7 cellular contexts compared by ENCODE assay signal in the genomic region with DNA sequence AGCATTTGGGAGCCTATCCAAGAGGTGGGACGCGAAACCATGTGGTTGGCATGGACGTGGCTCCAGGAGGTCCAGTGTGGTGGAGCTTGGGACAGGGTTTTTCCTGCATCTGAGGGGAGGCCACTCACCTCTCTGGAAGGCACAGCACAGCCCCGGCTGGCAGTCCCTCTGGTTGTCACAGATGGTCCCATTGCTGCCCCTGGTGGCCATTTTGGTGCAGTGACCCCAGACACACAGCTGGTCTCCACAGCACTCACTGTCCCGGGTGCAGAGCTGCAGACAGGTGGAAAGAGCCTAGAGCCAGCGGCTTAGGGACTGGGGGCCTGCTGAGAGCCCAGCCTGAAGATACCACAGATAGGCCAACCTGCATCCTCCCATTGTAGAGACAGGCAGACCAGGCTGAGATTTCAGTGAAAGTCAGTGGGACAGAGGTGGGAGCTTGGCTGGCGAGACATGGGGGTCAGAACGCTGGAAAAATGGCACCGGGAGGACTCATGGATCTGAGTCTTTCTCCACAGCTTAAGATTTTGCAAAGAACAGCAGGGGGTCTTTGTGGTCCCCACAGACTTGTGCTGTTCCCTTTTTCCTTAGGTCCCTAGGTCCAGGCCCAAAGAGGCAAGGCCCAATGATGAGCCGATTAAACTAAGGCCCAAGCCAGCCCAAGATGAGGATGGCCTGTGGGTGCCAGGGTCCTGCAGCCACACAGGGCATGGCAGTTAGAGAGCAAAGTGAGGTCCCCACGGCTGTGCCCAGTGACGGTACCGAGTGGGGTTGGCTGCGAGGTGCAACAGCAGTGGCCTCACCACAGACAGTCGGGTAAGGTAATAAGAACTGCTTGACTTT. TPM values are rescaled to one million over a fixed set of nuclear protein-coding genes. Genes with fewer than 3 reads are reported as not detected.
DNase-seq lines count a peak whose midpoint lies in the region; ATAC-seq and TF ChIP-seq lines count a peak whose summit lies in the region.

No MANE protein-coding gene starts in this region.

- H3K9me3 Mint-ChIP-seq in T-helper 2 cell treated with Interferon-gamma antibody and Interleukin-4, amounts not matched to agents 5 μg/mL and 100 μg/mL, for 36 hours = no peaks in the 10 kb centered on the region

- H3K27ac Mint-ChIP-seq in T-helper 2 cell treated with Interferon-gamma antibody and Interleukin-4, amounts not matched to agents 5 μg/mL and 100 μg/mL, for 36 hours = no peak overlapping the region

- H3K4me1 Mint-ChIP-seq in T-helper 2 cell treated with Interferon-gamma antibody and Interleukin-4, amounts not matched to agents 5 μg/mL and 100 μg/mL, for 36 hours (ENCODE audit: low read depth) = peaks cover 7% of the 10 kb centered on the region

- ATAC-seq in GM21825 (IDR thresholded peaks at IDR 0.05; ENCODE audit: unreplicated experiment) = peak; percentile 94

- no peak overlapping the region for H3K4me3 Mint-ChIP-seq in T-helper 2 cell treated with Interferon-gamma antibody and Interleukin-4, amounts not matched to agents 5 μg/mL and 100 μg/mL, for 36 hours

- TF ChIP-seq CTCF in GM12801 (IDR thresholded peaks at IDR 0.05; ENCODE audit: extremely low read depth, insufficient read length) = peak; percentile 42

- peaks cover 20% of the 10 kb centered on the region for H3K27me3 Mint-ChIP-seq in T-helper 2 cell treated with Interferon-gamma antibody and Interleukin-4, amounts not matched to agents 5 μg/mL and 100 μg/mL, for 36 hours (ENCODE audit: low read depth)

- DNase-seq in LHCN-M2 (ENCODE audit: low read depth) (peak; percentile 65), astrocyte of the hippocampus (ENCODE audit: low read depth, low spot score) (peak; percentile 69), islet precursor cell (peak; percentile 93)
- peak; percentile 57 for DNase-seq in T-helper 2 cell treated with Interferon-gamma antibody and Interleukin-4, amounts not matched to agents 5 μg/mL and 100 μg/mL, for 36 hours (ENCODE audit: low spot score)
- peak; percentile 70 for DNase-seq in stimulated activated CD4-positive, alpha-beta T cell treated with anti-CD3 and anti-CD28 coated beads, Interleukin-2, amount 100 ng/mL, for 48 hours

- H3K36me3 Mint-ChIP-seq in T-helper 2 cell treated with Interferon-gamma antibody and Interleukin-4, amounts not matched to agents 5 μg/mL and 100 μg/mL, for 36 hours (ENCODE audit: low read depth) = peaks cover 2% of the 10 kb centered on the region

RNA-seq across cellular contexts. Expression of a gene that starts 41.4 kb away (rescaled TPM):
- 263 and 273 TPM in 2 replicates for total RNA-seq in LHCN-M2 (2014; rRNA removed)
- polyA plus RNA-seq in LHCN-M2 (2012) = 463 TPM

Comparison
In these comparisons a context has a peak if more than half of its experiments do, and no peak if none do; other contexts are left out.
1. Peak in every context shown above with its lines: DNase-seq and ATAC-seq.